In the genomic region with DNA sequence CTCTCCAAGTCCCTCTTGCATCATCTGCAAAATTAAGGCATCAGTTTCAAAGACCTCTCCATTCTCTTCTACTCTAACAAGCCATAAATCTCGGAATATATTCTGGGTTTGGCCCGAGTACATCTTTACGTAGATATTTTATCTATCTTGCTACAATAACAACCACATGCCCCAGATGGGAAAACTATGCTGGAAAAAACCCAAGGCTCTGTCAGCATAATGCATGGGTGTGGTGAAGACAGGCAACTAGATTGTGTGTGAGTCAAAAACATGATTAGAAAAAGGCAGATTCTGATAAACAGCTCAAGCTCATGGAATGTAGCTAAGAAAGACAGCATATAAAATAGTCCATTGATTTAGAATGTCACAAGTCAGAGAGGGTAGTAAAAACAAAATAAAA, we compare ENCODE assay signal across 15 cellular contexts.
DNase-seq lines count a peak whose midpoint lies in the region; ATAC-seq, FAIRE-seq and TF ChIP-seq lines count a peak whose summit lies in the region.
"Had no signal": no experiment of that assay in that cellular context is flagged by ENCODE, and none has a peak within 500 bp of the region (broad histone marks: within the 10 kb centered on the region; RNA-seq: fewer than 3 reads in every experiment).

No MANE protein-coding gene starts in this region.

- no peaks in the 10 kb centered on the region for H3K9me3 Mint-ChIP-seq in activated naive CD4-positive, alpha-beta T cell treated with anti-CD3 and anti-CD28 coated beads for 36 hours
- H3K9me3 Mint-ChIP-seq: activated naive CD8-positive, alpha-beta T cell treated with anti-CD3 and anti-CD28 coated beads, Interleukin-2, amount 10 ng/mL, durations not matched to agents 7 days and 5 days had no signal

- H3K27ac Mint-ChIP-seq in activated naive CD4-positive, alpha-beta T cell treated with anti-CD3 and anti-CD28 coated beads for 36 hours = no peak overlapping the region
- H3K27ac Mint-ChIP-seq: activated naive CD8-positive, alpha-beta T cell treated with anti-CD3 and anti-CD28 coated beads, Interleukin-2, amount 10 ng/mL, durations not matched to agents 7 days and 5 days; effector memory CD8-positive, alpha-beta T cell had no signal

- H3K4me1 Mint-ChIP-seq in activated naive CD4-positive, alpha-beta T cell treated with anti-CD3 and anti-CD28 coated beads for 36 hours (ENCODE audit: low read depth) = no peaks in the 10 kb centered on the region
- H3K4me1 Mint-ChIP-seq: activated naive CD8-positive, alpha-beta T cell treated with anti-CD3 and anti-CD28 coated beads, Interleukin-2, amount 10 ng/mL, durations not matched to agents 7 days and 5 days had no signal

- intact Hi-C loops in activated naive CD4-positive, alpha-beta T cell treated with anti-CD3 and anti-CD28 coated beads for 36 hours (cut with micrococcal nuclease) = no loop called here

- H3K27me3 Mint-ChIP-seq in activated naive CD4-positive, alpha-beta T cell treated with anti-CD3 and anti-CD28 coated beads for 36 hours (ENCODE audit: low read depth) = peaks cover under 1% of the 10 kb centered on the region

- no peaks in the 10 kb centered on the region for H3K36me3 Mint-ChIP-seq in activated naive CD4-positive, alpha-beta T cell treated with anti-CD3 and anti-CD28 coated beads for 36 hours (ENCODE audit: low read depth)
- H3K36me3 Mint-ChIP-seq: activated naive CD8-positive, alpha-beta T cell treated with anti-CD3 and anti-CD28 coated beads, Interleukin-2, amount 10 ng/mL, durations not matched to agents 7 days and 5 days had no signal

- no peak overlapping the region for H3K4me3 Mint-ChIP-seq in activated naive CD4-positive, alpha-beta T cell treated with anti-CD3 and anti-CD28 coated beads for 36 hours
- H3K4me3 Mint-ChIP-seq: activated naive CD8-positive, alpha-beta T cell treated with anti-CD3 and anti-CD28 coated beads, Interleukin-2, amount 10 ng/mL, durations not matched to agents 7 days and 5 days; effector memory CD8-positive, alpha-beta T cell had no signal

- DNase-seq in AG09319 (ENCODE audit: extremely low read depth, low read depth) (peak; percentile 82), LHCN-M2 (ENCODE audit: low read depth) (peak; percentile 1), bronchial epithelial cell (ENCODE audit: low read depth) (peak; percentile 46), iris pigment epithelial cell (ENCODE audit: low read depth) (peak; percentile 46), SKM-1 treated with dmso at 0.1 percent for 144 hours (lab: John Stamatoyannopoulos, UW; ENCODE audit: unreplicated experiment) (no peak), DMS79 (lab: John Stamatoyannopoulos, UW) (no peak)
- DNase-seq in activated naive CD4-positive, alpha-beta T cell treated with anti-CD3 and anti-CD28 coated beads for 36 hours = no peak
- DNase-seq: activated naive CD8-positive, alpha-beta T cell treated with anti-CD3 and anti-CD28 coated beads, Interleukin-2, amount 10 ng/mL, durations not matched to agents 7 days and 5 days; effector memory CD8-positive, alpha-beta T cell; GF-D8; mesendoderm; NCI-H1694 treated with DMSO at 0.1 percent for 48 hours; NCI-H69 had no signal

- H3K27me3 ChIP-seq in bronchial epithelial cell (ENCODE audit: control insufficient read depth, insufficient read depth, low read length) = no peaks in the 10 kb centered on the region

- no peak for TF ChIP-seq CTCF in AG09319 (IDR thresholded peaks at IDR 0.05; ENCODE audit: low read depth, low read length)
- no peak for TF ChIP-seq CTCF in bronchial epithelial cell (IDR thresholded peaks at IDR 0.05; ENCODE audit: insufficient read depth, low read length, severe bottlenecking)

- CTCF ChIA-PET in activated naive CD4-positive, alpha-beta T cell treated with anti-CD3 and anti-CD28 coated beads for 36 hours (lab: Charles Lee) = no interaction called here

- no peak for FAIRE-seq in bronchial epithelial cell (lab: Jason Lieb, UNC)
- FAIRE-seq: K562 had no signal

- no peak overlapping the region for H3K4me3 ChIP-seq in bronchial epithelial cell (ENCODE audit: low read depth, low read length)
- H3K4me3 ChIP-seq: K562 had no signal

- ATAC-seq in HG02870 (IDR thresholded peaks at IDR 0.05; ENCODE audit: unreplicated experiment) = no peak
- ATAC-seq: effector memory CD8-positive, alpha-beta T cell; K562 had no signal

- no peaks in the 10 kb centered on the region for H3K36me3 ChIP-seq in bronchial epithelial cell (ENCODE audit: control insufficient read depth, insufficient read depth, low read length)

Comparison
In these comparisons a context has a peak if more than half of its experiments do, and no peak if none do; other contexts are left out.
1. DNase-seq: peak in AG09319 (single experiment), LHCN-M2 (single experiment), bronchial epithelial cell (single experiment) and iris pigment epithelial cell (single experiment); none in SKM-1 treated with dmso at 0.1 percent for 144 hours (single experiment), activated naive CD4-positive, alpha-beta T cell treated with anti-CD3 and anti-CD28 coated beads for 36 hours (single experiment) and DMS79 (single experiment).